24 cellular contexts compared by ENCODE assay signal in the genomic region with DNA sequence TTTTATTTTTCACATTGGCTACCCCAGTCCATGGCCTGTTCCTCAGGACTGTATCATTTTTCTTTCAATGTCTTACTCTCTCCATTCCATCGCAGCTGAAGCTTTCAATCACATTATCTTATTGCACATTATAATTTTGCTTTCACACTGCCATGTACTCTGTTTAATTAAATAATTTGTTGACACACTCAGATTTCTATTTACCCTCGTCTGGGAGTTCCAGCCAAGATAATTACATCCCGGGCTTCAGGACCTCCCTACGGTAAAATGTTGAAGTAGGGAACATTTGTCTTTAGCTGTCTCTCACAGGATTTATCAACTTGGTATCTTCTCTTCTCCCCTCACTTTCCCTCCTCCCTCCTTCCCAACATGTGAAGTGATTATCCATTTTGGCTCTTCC.
"Had no signal": no experiment of that assay in that cellular context is flagged by ENCODE, and none has a peak within 500 bp of the region (broad histone marks: within the 10 kb centered on the region; RNA-seq: fewer than 3 reads in every experiment).

No MANE protein-coding gene starts in this region.

- H3K36me3 ChIP-seq: ascending aorta had no signal

- H3K4me3 Mint-ChIP-seq: activated CD8-positive, alpha-beta T cell treated with anti-CD3 and anti-CD28 coated beads, Interleukin-2, amount 10 ng/mL, durations not matched to agents 7 days and 5 days; activated naive CD8-positive, alpha-beta T cell treated with anti-CD3 and anti-CD28 coated beads, Interleukin-2, amount 50 U/mL, for 24 hours; activated T-cell treated with anti-CD3 and anti-CD28 coated beads, Interleukin-2, amount 50 U/mL, for 24 hours; activated T-helper 1 cell treated with anti-CD3 and anti-CD28 coated beads, Interleukin-12 subunit alpha, Interleukin-12 subunit beta, Interleukin-2, Interleukin-4 antibody, amounts not matched to agents 30 ng/mL and 10 ng/mL and 1 ng/mL, durations not matched to agents 14 hours and 24 hours and 36 hours; central memory CD8-positive, alpha-beta T cell; T-helper 17 cell; WTC11 had no signal

- H3K27me3 ChIP-seq: ascending aorta, body of pancreas had no signal

- H3K4me1 Mint-ChIP-seq: activated naive CD8-positive, alpha-beta T cell treated with anti-CD3 and anti-CD28 coated beads, Interleukin-2, amount 50 U/mL, for 24 hours; central memory CD8-positive, alpha-beta T cell; T-helper 17 cell had no signal

- DNase-seq: activated CD4-positive, alpha-beta T cell treated with anti-CD3 and anti-CD28 coated beads for 48 hours; activated CD4-positive, alpha-beta T cell treated with anti-CD3 and anti-CD28 coated beads, Interleukin-2, amount 50 U/mL, for 4 hours; activated CD4-positive, CD25-positive, alpha-beta regulatory T cell treated with anti-CD3 and anti-CD28 coated beads, Interleukin-2, amount 50 U/mL, for 72 hours; activated CD8-positive, alpha-beta T cell treated with anti-CD3 and anti-CD28 coated beads, Interleukin-2, amount 10 ng/mL, durations not matched to agents 7 days and 5 days; activated effector memory CD4-positive, alpha-beta T cell treated with anti-CD3 and anti-CD28 coated beads, Interleukin-2, amount 50 U/mL, for 16 hours; activated naive CD4-positive, alpha-beta T cell treated with Interleukin-2 at 50 U/mL for 16 hours; activated naive CD8-positive, alpha-beta T cell treated with anti-CD3 and anti-CD28 coated beads, Interleukin-2, amount 50 U/mL, for 24 hours; activated T-cell treated with anti-CD3 and anti-CD28 coated beads, Interleukin-2, amount 50 U/mL, for 24 hours; amniotic stem cell; body of pancreas; Karpas-422; MM.1S; NCI-H187 treated with DMSO at 0.1 percent for 48 hours; NCI-H446; PC-3; SIG-M5; T-helper 17 cell; T-helper 9 cell had no signal

- H3K27ac Mint-ChIP-seq: activated CD8-positive, alpha-beta T cell treated with anti-CD3 and anti-CD28 coated beads, Interleukin-2, amount 10 ng/mL, durations not matched to agents 7 days and 5 days; activated naive CD8-positive, alpha-beta T cell treated with anti-CD3 and anti-CD28 coated beads, Interleukin-2, amount 50 U/mL, for 24 hours; activated T-cell treated with anti-CD3 and anti-CD28 coated beads, Interleukin-2, amount 50 U/mL, for 24 hours; activated T-helper 1 cell treated with anti-CD3 and anti-CD28 coated beads, Interleukin-12 subunit alpha, Interleukin-12 subunit beta, Interleukin-2, Interleukin-4 antibody, amounts not matched to agents 30 ng/mL and 10 ng/mL and 1 ng/mL, durations not matched to agents 14 hours and 24 hours and 36 hours; T-helper 17 cell had no signal

- H3K9me3 Mint-ChIP-seq: activated naive CD4-positive, alpha-beta T cell treated with anti-CD3 and anti-CD28 coated beads, Interleukin-2, amount 50 U/mL, for 72 hours; activated naive CD8-positive, alpha-beta T cell treated with anti-CD3 and anti-CD28 coated beads, Interleukin-2, amount 50 U/mL, for 24 hours; activated T-cell treated with anti-CD3 and anti-CD28 coated beads, Interleukin-2, amount 50 U/mL, for 24 hours; activated T-helper 1 cell treated with anti-CD3 and anti-CD28 coated beads, Interleukin-12 subunit alpha, Interleukin-12 subunit beta, Interleukin-2, Interleukin-4 antibody, amounts not matched to agents 30 ng/mL and 10 ng/mL and 1 ng/mL, durations not matched to agents 14 hours and 24 hours and 36 hours; WTC11 had no signal

- H3K4me1 ChIP-seq: ascending aorta, body of pancreas had no signal

- H3K4me3 ChIP-seq: ascending aorta, body of pancreas, K562 had no signal

- H3K27ac ChIP-seq: ascending aorta, body of pancreas had no signal

- H3K9me3 ChIP-seq: ascending aorta, body of pancreas had no signal

- H3K27me3 Mint-ChIP-seq: activated naive CD8-positive, alpha-beta T cell treated with anti-CD3 and anti-CD28 coated beads, Interleukin-2, amount 50 U/mL, for 24 hours; activated T-cell treated with anti-CD3 and anti-CD28 coated beads, Interleukin-2, amount 50 U/mL, for 24 hours; central memory CD8-positive, alpha-beta T cell; T-helper 17 cell had no signal

- H3K36me3 Mint-ChIP-seq: activated naive CD4-positive, alpha-beta T cell treated with anti-CD3 and anti-CD28 coated beads, Interleukin-2, amount 50 U/mL, for 72 hours; WTC11 had no signal
